ENCODE assay signal across 1 cellular context in the genomic region with DNA sequence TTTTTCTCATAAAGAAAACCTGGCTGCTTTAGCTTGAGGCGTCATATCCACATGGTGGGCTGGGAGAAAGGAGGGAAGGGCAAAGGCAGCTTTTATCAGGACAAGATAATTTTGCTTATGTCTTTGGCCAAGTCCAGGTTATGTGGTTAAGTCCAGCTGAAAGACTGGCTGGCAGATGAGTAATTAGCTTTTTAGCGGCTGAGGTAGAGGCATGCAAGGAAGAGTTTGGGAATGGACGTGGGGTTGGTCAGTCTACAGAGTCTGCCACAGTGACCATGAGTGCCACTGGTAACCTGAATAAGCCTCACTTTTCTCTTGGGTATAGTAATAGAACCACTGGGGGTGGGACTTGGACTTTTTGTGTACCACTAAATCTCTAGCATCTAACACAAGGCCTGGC.
TF ChIP-seq lines count a peak whose summit lies in the region.

No MANE protein-coding gene starts in this region.

TF ChIP-seq in IMR-90, 13 proteins besides CTCF, POLR2A, EP300 and RAD21 (continued from another document):
- no peak for TF ChIP-seq ELK1 (IDR thresholded peaks at IDR 0.05; ENCODE audit: borderline replicate concordance, low read depth, low read length)
- no peak for TF ChIP-seq RCOR1 (IDR thresholded peaks at IDR 0.05; ENCODE audit: insufficient replicate concordance, low read length)
- TF ChIP-seq USF2 (IDR thresholded peaks at IDR 0.05; ENCODE audit: low read depth, low read length) = no peak
- no peak for TF ChIP-seq NFE2L2 (IDR thresholded peaks at IDR 0.05; ENCODE audit: low read depth, low read length)
- TF ChIP-seq BHLHE40 (IDR thresholded peaks at IDR 0.05; ENCODE audit: low read depth, low read length) = no peak
